Comparison of ENCODE assay signal across 1 cellular context in the genomic region with DNA sequence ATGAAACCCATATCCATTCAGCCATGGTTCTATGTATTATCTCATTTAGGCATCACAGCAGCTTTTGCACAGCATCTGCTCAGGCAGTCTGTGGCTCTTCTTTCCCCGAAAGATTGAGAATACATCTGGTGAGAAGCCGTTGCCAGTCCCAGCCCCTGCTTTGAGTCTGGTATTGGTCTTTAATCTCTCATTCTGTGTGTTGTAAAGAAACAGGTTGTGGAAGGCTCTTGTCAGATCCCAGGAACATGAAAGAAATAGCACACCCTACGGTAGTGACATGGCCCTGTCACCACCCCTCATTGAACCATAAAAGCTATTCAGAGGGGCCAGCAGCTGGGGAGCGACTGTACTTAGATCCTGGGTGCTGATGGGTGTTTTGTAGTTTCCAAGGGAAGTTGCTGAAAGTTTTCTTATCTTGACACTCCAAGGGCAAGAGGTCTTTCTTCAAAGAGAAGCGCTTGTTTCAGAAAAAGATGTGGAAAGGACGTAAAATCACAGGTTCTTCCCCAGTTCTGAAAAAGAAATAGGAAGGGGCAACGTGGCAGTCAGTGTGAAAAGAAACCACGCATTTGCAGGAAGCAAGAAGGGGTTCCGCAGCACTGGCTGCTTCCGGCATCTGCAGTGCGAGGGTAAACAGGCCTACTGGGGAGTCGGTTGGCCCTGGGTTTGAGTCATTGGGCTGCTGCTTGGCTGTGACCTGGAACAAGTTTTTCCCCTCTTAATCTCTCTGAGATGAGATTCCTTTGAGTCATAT.
TF ChIP-seq lines count a peak whose summit lies in the region.

No MANE protein-coding gene starts in this region.

TF ChIP-seq in K562, 482 proteins besides CTCF, POLR2A, EP300 and RAD21 (continued from another document):
- no peak for TF ChIP-seq FOXP1 (CRISPR knock-in tag; IDR thresholded peaks at IDR 0.05)
- TF ChIP-seq ZNF133 (CRISPR knock-in tag; IDR thresholded peaks at IDR 0.05): no peak
- TF ChIP-seq FOXK2 (conservative IDR thresholded peaks at IDR 0.05 in 1 of 2, IDR thresholded peaks at IDR 0.05 in 1 of 2; ENCODE audit: low read depth in 2 of 2): peak; percentile 47 to 75; a peak in 3 of 4 replicates
- no peak for TF ChIP-seq DNMT1 (IDR thresholded peaks at IDR 0.05)
- no peak for TF ChIP-seq ZNF121 (CRISPR knock-in tag; conservative IDR thresholded peaks at IDR 0.05)
- no peak for TF ChIP-seq ZBTB8A (IDR thresholded peaks at IDR 0.05; ENCODE audit: partially characterized antibody)
- peak; percentile 38; the same call in 1 of the 2 replicates for TF ChIP-seq SMARCE1 (IDR thresholded peaks at IDR 0.05)
- TF ChIP-seq, protein P1, sequence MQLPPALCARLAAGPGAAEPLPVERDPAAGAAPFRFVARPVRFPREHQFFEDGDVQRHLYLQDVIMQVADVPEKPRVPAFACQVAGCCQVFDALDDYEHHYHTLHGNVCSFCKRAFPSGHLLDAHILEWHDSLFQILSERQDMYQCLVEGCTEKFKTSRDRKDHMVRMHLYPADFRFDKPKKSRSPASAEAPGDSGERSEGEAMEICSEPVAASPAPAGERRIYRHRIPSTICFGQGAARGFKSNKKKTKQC (CRISPR knock-in tag; IDR thresholded peaks at IDR 0.05): no peak
- no peak for TF ChIP-seq XRCC4 (IDR thresholded peaks at IDR 0.05; ENCODE audit: extremely low read depth, insufficient read depth, insufficient read length)
- no peak for TF ChIP-seq MAFG (tag; conservative IDR thresholded peaks at IDR 0.05)
- TF ChIP-seq FOXK1 (CRISPR knock-in tag; IDR thresholded peaks at IDR 0.05; ENCODE audit: borderline replicate concordance): 0 out of 2 replicates have a peak, but pooled peaks have one; percentile 20
- 0 out of 2 replicates have a peak, but pooled peaks have one; percentile 10 for TF ChIP-seq MYC (IDR thresholded peaks at IDR 0.05; ENCODE audit: low read depth, low read length)
- TF ChIP-seq MYC (CRISPR knock-in tag; IDR thresholded peaks at IDR 0.05; ENCODE audit: borderline replicate concordance, low read depth): no peak
- 0 out of 2 replicates have a peak, but pooled peaks have one; percentile 35 for TF ChIP-seq GABPA (tag; conservative IDR thresholded peaks at IDR 0.05; ENCODE audit: low read depth)
- TF ChIP-seq CXXC5 (CRISPR knock-in tag; IDR thresholded peaks at IDR 0.05): peak; percentile 59
- TF ChIP-seq, protein P2, sequence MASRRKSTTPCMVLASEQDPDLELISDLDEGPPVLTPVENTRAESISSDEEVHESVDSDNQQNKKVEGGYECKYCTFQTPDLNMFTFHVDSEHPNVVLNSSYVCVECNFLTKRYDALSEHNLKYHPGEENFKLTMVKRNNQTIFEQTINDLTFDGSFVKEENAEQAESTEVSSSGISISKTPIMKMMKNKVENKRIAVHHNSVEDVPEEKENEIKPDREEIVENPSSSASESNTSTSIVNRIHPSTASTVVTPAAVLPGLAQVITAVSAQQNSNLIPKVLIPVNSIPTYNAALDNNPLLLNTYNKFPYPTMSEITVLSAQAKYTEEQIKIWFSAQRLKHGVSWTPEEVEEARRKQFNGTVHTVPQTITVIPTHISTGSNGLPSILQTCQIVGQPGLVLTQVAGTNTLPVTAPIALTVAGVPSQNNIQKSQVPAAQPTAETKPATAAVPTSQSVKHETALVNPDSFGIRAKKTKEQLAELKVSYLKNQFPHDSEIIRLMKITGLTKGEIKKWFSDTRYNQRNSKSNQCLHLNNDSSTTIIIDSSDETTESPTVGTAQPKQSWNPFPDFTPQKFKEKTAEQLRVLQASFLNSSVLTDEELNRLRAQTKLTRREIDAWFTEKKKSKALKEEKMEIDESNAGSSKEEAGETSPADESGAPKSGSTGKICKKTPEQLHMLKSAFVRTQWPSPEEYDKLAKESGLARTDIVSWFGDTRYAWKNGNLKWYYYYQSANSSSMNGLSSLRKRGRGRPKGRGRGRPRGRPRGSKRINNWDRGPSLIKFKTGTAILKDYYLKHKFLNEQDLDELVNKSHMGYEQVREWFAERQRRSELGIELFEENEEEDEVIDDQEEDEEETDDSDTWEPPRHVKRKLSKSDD (conservative IDR thresholded peaks at IDR 0.05; ENCODE audit: low read length): no peak
- TF ChIP-seq, protein P3, sequence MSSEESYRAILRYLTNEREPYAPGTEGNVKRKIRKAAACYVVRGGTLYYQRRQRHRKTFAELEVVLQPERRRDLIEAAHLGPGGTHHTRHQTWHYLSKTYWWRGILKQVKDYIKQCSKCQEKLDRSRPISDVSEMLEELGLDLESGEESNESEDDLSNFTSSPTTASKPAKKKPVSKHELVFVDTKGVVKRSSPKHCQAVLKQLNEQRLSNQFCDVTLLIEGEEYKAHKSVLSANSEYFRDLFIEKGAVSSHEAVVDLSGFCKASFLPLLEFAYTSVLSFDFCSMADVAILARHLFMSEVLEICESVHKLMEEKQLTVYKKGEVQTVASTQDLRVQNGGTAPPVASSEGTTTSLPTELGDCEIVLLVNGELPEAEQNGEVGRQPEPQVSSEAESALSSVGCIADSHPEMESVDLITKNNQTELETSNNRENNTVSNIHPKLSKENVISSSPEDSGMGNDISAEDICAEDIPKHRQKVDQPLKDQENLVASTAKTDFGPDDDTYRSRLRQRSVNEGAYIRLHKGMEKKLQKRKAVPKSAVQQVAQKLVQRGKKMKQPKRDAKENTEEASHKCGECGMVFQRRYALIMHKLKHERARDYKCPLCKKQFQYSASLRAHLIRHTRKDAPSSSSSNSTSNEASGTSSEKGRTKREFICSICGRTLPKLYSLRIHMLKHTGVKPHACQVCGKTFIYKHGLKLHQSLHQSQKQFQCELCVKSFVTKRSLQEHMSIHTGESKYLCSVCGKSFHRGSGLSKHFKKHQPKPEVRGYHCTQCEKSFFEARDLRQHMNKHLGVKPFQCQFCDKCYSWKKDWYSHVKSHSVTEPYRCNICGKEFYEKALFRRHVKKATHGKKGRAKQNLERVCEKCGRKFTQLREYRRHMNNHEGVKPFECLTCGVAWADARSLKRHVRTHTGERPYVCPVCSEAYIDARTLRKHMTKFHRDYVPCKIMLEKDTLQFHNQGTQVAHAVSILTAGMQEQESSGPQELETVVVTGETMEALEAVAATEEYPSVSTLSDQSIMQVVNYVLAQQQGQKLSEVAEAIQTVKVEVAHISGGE (CRISPR knock-in tag; IDR thresholded peaks at IDR 0.05): peak in 1 of 3 experiments; percentile 51; a peak in 1 of 6 replicates
- TF ChIP-seq CAMTA2 (CRISPR knock-in tag; conservative IDR thresholded peaks at IDR 0.05): no peak
- TF ChIP-seq, protein P4, sequence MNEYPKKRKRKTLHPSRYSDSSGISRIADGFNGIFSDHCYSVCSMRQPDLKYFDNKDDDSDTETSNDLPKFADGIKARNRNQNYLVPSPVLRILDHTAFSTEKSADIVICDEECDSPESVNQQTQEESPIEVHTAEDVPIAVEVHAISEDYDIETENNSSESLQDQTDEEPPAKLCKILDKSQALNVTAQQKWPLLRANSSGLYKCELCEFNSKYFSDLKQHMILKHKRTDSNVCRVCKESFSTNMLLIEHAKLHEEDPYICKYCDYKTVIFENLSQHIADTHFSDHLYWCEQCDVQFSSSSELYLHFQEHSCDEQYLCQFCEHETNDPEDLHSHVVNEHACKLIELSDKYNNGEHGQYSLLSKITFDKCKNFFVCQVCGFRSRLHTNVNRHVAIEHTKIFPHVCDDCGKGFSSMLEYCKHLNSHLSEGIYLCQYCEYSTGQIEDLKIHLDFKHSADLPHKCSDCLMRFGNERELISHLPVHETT (CRISPR knock-in tag; conservative IDR thresholded peaks at IDR 0.05 in 1 of 2, IDR thresholded peaks at IDR 0.05 in 1 of 2): peak in 1 of 2 experiments; percentile 73; a peak in 2 of 4 replicates
- TF ChIP-seq, protein P5, sequence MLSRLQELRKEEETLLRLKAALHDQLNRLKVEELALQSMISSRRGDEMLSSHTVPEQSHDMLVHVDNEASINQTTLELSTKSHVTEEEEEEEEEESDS (CRISPR knock-in tag; IDR thresholded peaks at IDR 0.05): no peak
- TF ChIP-seq HDAC2 (IDR thresholded peaks at IDR 0.05): no peak
- TF ChIP-seq CTBP1 (IDR thresholded peaks at IDR 0.05; ENCODE audit: borderline replicate concordance): peak; percentile 29; the same call in 1 of the 2 replicates
- no peak for TF ChIP-seq DACH1 (IDR thresholded peaks at IDR 0.05; ENCODE audit: partially characterized antibody)
- TF ChIP-seq NCOR1 (IDR thresholded peaks at IDR 0.05): peak; percentile 31; the same call in 1 of the 2 replicates
